ENCODE assay signal across 1 cellular context in the genomic region with DNA sequence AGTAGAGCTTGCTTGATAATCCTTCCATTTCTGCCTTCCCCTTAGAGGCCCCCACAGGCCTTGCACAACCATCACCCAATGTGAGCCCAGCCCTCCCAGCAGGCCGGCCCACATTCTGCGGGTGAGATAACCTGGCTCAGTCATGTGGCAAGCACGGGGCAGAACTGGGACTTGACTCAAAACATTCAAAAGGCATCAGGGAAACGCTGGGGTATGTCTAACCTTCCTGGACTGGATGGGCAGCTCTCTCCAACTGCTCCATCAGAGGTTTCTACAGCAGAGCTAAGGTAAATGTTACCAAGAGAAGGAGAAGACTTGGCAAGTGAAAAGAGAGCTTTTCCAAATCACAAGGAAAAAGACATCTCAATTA.
TF ChIP-seq lines count a peak whose summit lies in the region.

No MANE protein-coding gene starts in this region.

TF ChIP-seq in endothelial cell of umbilical vein, 7 proteins besides CTCF, POLR2A, EP300 and RAD21:
- TF ChIP-seq GATA2 (IDR thresholded peaks at IDR 0.05; ENCODE audit: insufficient read depth, insufficient read length, low read depth, low read length): peak; percentile 14
- TF ChIP-seq, protein P1, sequence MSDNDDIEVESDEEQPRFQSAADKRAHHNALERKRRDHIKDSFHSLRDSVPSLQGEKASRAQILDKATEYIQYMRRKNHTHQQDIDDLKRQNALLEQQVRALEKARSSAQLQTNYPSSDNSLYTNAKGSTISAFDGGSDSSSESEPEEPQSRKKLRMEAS (IDR thresholded peaks at IDR 0.05; ENCODE audit: insufficient read depth, insufficient read length): peak; percentile 17
- TF ChIP-seq FOS (IDR thresholded peaks at IDR 0.05; ENCODE audit: borderline replicate concordance, insufficient read depth, low read length): peak; percentile 2
- TF ChIP-seq POLR2AphosphoS5 (IDR thresholded peaks at IDR 0.05; ENCODE audit: insufficient read depth, low read depth, low read length): no peak
TF ChIP-seq in endothelial cell of umbilical vein: peak in this region for 3.
